Comparison of ENCODE assay signal across 1 cellular context in genomic region chr3:45537596-45537959, GRCh38.
TF ChIP-seq lines count a peak whose summit lies in the region.

No MANE protein-coding gene starts in this region.

TF ChIP-seq in IMR-90, 13 proteins besides CTCF, POLR2A, EP300 and RAD21:
- TF ChIP-seq ELK1 (IDR thresholded peaks at IDR 0.05; ENCODE audit: borderline replicate concordance, low read depth, low read length) (no peak), FOS (IDR thresholded peaks at IDR 0.05; ENCODE audit: low read depth, low read length) (no peak), CEBPB (IDR thresholded peaks at IDR 0.05; ENCODE audit: low read depth, low read length) (no peak), SMC3 (IDR thresholded peaks at IDR 0.05; ENCODE audit: low read depth, low read length) (no peak), RCOR1 (IDR thresholded peaks at IDR 0.05; ENCODE audit: insufficient replicate concordance, low read length) (no peak), CHD1 (IDR thresholded peaks at IDR 0.05; ENCODE audit: low read depth, low read length) (no peak), USF2 (IDR thresholded peaks at IDR 0.05; ENCODE audit: low read depth, low read length) (no peak), NFE2L2 (IDR thresholded peaks at IDR 0.05; ENCODE audit: low read depth, low read length) (no peak), MAFK (IDR thresholded peaks at IDR 0.05; ENCODE audit: low read depth, low read length) (no peak), MXI1 (IDR thresholded peaks at IDR 0.05; ENCODE audit: borderline replicate concordance, low read depth, low read length) (no peak), BHLHE40 (IDR thresholded peaks at IDR 0.05; ENCODE audit: low read depth, low read length) (no peak), MAZ (IDR thresholded peaks at IDR 0.05; ENCODE audit: borderline replicate concordance, low read depth, low read length) (no peak), RFX5 (IDR thresholded peaks at IDR 0.05; ENCODE audit: low read depth, low read length) (no peak)
TF ChIP-seq in IMR-90: peak in this region for 0.
